In genomic region chr7:106110238-106110560, GRCh38 we compare ENCODE assay signal across 8 cellular contexts. TPM values are rescaled to one million over a fixed set of nuclear protein-coding genes. Genes with fewer than 3 reads are reported as not detected.
DNase-seq lines count a peak whose midpoint lies in the region; ATAC-seq, FAIRE-seq and TF ChIP-seq lines count a peak whose summit lies in the region.

No MANE protein-coding gene starts in this region.

- peak overlapping the region; percentile 79 for H3K27ac Mint-ChIP-seq in activated B cell treated with CpG ODN at 0.5 μM for 24 hours

- CTCF ChIA-PET in A549 (lab: Yijun Ruan, JAX) (interaction anchor here (1.1 kb wide), 1 partner anchor 29 kb away, joined by 4 read pairs; no protein-coding TSS in a partner anchor), activated B cell treated with CpG ODN at 0.5 μM for 24 hours (lab: Charles Lee) (interaction anchor here (1.0 to 7.6 kb wide), 4 partner anchors 18 to 52 kb away, joined by 3 to 59 read pairs (median 22); no protein-coding TSS in a partner anchor)

- TF ChIP-seq EP300 in A549 (IDR thresholded peaks at IDR 0.05), result no peak

- H3K9me3 Mint-ChIP-seq in activated B cell treated with CpG ODN at 0.5 μM for 24 hours, result no peaks in the 10 kb centered on the region

- H3K36me3 Mint-ChIP-seq in activated B cell treated with CpG ODN at 0.5 μM for 24 hours (ENCODE audit: low read depth), result peaks cover 38% of the 10 kb centered on the region

- intact Hi-C loops in activated B cell treated with CpG ODN at 0.5 μM for 24 hours (cut with micrococcal nuclease), result loop anchor here (5.0 kb wide), 2 partner anchors 303 to 1098 kb away; partner anchors contain the start of gene KMT2E
- intact Hi-C loops in lower lobe of right lung (cut with DNase I), result no loop called here
- intact Hi-C loops in lower leg skin (cut with DNase I; ENCODE audit: low total_unique reads), result no loop called here

- TF ChIP-seq POLR2A in A549 (IDR thresholded peaks at IDR 0.05; ENCODE audit: low read length) (no peak), lower leg skin (IDR thresholded peaks at IDR 0.05) (no peak)

- no peak for DNase-seq in A549 (ENCODE audit: low read depth in 1 of 2, low spot score in 1 of 2)
- DNase-seq in activated B cell treated with CpG ODN at 0.5 μM for 24 hours, result no peak
- DNase-seq in lower lobe of right lung, result no peak
- no peak for DNase-seq in lower leg skin (ENCODE audit: low spot score in 2 of 2)
- DNase-seq in ecto neural progenitor cell (ENCODE audit: low spot score), result no peak
- DNase-seq in effector CD8-positive, alpha-beta T cell (lab: John Stamatoyannopoulos, UW), result no peak

- H3K9me3 ChIP-seq in A549, result no peaks in the 10 kb centered on the region
- no peaks in the 10 kb centered on the region for H3K9me3 ChIP-seq in lower lobe of right lung

- POLR2A ChIA-PET in A549 (lab: Yijun Ruan, JAX) (no interaction called here), activated B cell treated with CpG ODN at 0.5 μM for 24 hours (lab: Charles Lee) (interaction anchor here (1.3 to 13.5 kb wide), 5 partner anchors 8 to 50 kb away, joined by 4 to 351 read pairs (median 57); no protein-coding TSS in a partner anchor)

- H3K4me3 Mint-ChIP-seq in activated B cell treated with CpG ODN at 0.5 μM for 24 hours, result peak overlapping the region; percentile 88

- H3K4me2 ChIP-seq in A549, result peak overlapping the region; percentile 76

- no peaks in the 10 kb centered on the region for H3K36me3 ChIP-seq in lower lobe of right lung

- H3K27me3 ChIP-seq in lower lobe of right lung (ENCODE audit: low read depth), result no peaks in the 10 kb centered on the region

- no peak for FAIRE-seq in A549 (lab: Jason Lieb, UNC)

- H3K4me1 ChIP-seq in A549 (peaks cover 28% of the 10 kb centered on the region), lower lobe of right lung (peaks cover 35% of the 10 kb centered on the region)

- H3K4me3 ChIP-seq in A549 (no peak overlapping the region), GM12875 (ENCODE audit: low read depth, low read length) (peak overlapping the region; percentile 12), lower lobe of right lung (peak overlapping the region; percentile 73), lower leg skin (ENCODE audit: low read depth, poor library complexity, severe bottlenecking) (no peak overlapping the region)

- no peak for TF ChIP-seq RAD21 in A549 (conservative IDR thresholded peaks at IDR 0.05 in 1 of 2, IDR thresholded peaks at IDR 0.05 in 1 of 2)

- ATAC-seq in A549 (no peak), activated B cell treated with CpG ODN at 0.5 μM for 24 hours (ENCODE audit: low read depth) (no peak), lower lobe of right lung (no peak), GM18511 (IDR thresholded peaks at IDR 0.05; ENCODE audit: unreplicated experiment) (no peak)

- no peaks in the 10 kb centered on the region for H3K27me3 Mint-ChIP-seq in activated B cell treated with CpG ODN at 0.5 μM for 24 hours

- TF ChIP-seq CTCF in A549 (IDR thresholded peaks at IDR 0.05), result no peak
- TF ChIP-seq CTCF in GM12875 (IDR thresholded peaks at IDR 0.05; ENCODE audit: borderline replicate concordance, insufficient read depth, low read depth, low read length), result no peak
- no peak for TF ChIP-seq CTCF in activated B cell treated with CpG ODN at 0.5 μM for 24 hours (IDR thresholded peaks at IDR 0.05)
- no peak for TF ChIP-seq CTCF in lower lobe of right lung (IDR thresholded peaks at IDR 0.05)
- TF ChIP-seq CTCF in lower leg skin (IDR thresholded peaks at IDR 0.05), result no peak

- peaks cover 82% of the 10 kb centered on the region for H3K4me1 Mint-ChIP-seq in activated B cell treated with CpG ODN at 0.5 μM for 24 hours

- H3K27ac ChIP-seq in A549 (no peak overlapping the region), lower lobe of right lung (no peak overlapping the region)

TF ChIP-seq in A549, 52 proteins besides CTCF, POLR2A, EP300 and RAD21:
- TF ChIP-seq SMC3 (IDR thresholded peaks at IDR 0.05) (no peak), ZC3H11A (IDR thresholded peaks at IDR 0.05) (no peak), HOXB5 (CRISPR knock-in tag; IDR thresholded peaks at IDR 0.05) (no peak), CHD2 (IDR thresholded peaks at IDR 0.05; ENCODE audit: low read length, partially characterized antibody) (no peak), REST (IDR thresholded peaks at IDR 0.05) (no peak), ZNF302 (CRISPR knock-in tag; IDR thresholded peaks at IDR 0.05) (no peak), RNF2 (IDR thresholded peaks at IDR 0.05; ENCODE audit: borderline replicate concordance, low read depth) (no peak), RCOR1 (IDR thresholded peaks at IDR 0.05; ENCODE audit: low read depth, low read length) (no peak), EHF (CRISPR knock-in tag; IDR thresholded peaks at IDR 0.05) (no peak), SREBF2 (IDR thresholded peaks at IDR 0.05) (no peak), ZSCAN20 (CRISPR knock-in tag; IDR thresholded peaks at IDR 0.05) (no peak), HOXB13 (CRISPR knock-in tag; IDR thresholded peaks at IDR 0.05; ENCODE audit: low read depth) (no peak), RFX5 (IDR thresholded peaks at IDR 0.05) (no peak), NPAS2 (CRISPR knock-in tag; IDR thresholded peaks at IDR 0.05; ENCODE audit: borderline replicate concordance) (no peak), BCL3 (IDR thresholded peaks at IDR 0.05) (no peak), HES2 (IDR thresholded peaks at IDR 0.05) (no peak), BHLHE40 (IDR thresholded peaks at IDR 0.05; ENCODE audit: low read depth, low read length) (no peak), TFCP2L1 (CRISPR knock-in tag; IDR thresholded peaks at IDR 0.05) (no peak)
- TF ChIP-seq, protein P1, sequence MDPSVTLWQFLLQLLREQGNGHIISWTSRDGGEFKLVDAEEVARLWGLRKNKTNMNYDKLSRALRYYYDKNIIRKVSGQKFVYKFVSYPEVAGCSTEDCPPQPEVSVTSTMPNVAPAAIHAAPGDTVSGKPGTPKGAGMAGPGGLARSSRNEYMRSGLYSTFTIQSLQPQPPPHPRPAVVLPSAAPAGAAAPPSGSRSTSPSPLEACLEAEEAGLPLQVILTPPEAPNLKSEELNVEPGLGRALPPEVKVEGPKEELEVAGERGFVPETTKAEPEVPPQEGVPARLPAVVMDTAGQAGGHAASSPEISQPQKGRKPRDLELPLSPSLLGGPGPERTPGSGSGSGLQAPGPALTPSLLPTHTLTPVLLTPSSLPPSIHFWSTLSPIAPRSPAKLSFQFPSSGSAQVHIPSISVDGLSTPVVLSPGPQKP (IDR thresholded peaks at IDR 0.05; ENCODE audit: low read depth, low read length), result no peak

RNA-seq across cellular contexts. Expression of gene SYPL1, which starts 1.9 kb away (rescaled TPM):
- 126 and 131 TPM in 2 replicates for polyA plus RNA-seq in A549 (2011; rRNA removed)
- 33.5 and 40.8 TPM in 2 replicates for polyA plus RNA-seq in A549 (2012; cell fraction: cytosol; rRNA removed)
- 16.4 and 26.5 TPM in 2 replicates for polyA plus RNA-seq in A549 (2012; cell fraction: nucleus; rRNA removed)
- polyA plus RNA-seq in A549 (2017; fragmentation: RNase III; extraction: RNeasy Plus Mini Kit Qiagen cat#74134 plus additional on column Dnase treatment), result 93.2 to 102 TPM (median 101 TPM) in 3 replicates
- polyA minus RNA-seq in A549 (2011; rRNA and poly(A)+ RNA removed), result 36.4 and 37.1 TPM in 2 replicates
- total RNA-seq in activated B cell treated with CpG ODN at 0.5 μM for 24 hours, result 109 and 116 TPM in 2 replicates
- 79.6 TPM for total RNA-seq in lower lobe of right lung
- 10 to 100 TPM; 77.7 to 96.7 (median 89.6) TPM for total RNA-seq in lower leg skin

Comparison
In these comparisons a context has a peak if more than half of its experiments do, and no peak if none do; other contexts are left out.
1. H3K4me3 ChIP-seq: peak in GM12875 (single experiment) and lower lobe of right lung (single experiment); none in A549 (single experiment) and lower leg skin (single experiment).